ENCODE assay signal across 13 cellular contexts in genomic region chr3:59235221-59236012, GRCh38.
DNase-seq lines count a peak whose midpoint lies in the region; ATAC-seq, FAIRE-seq and TF ChIP-seq lines count a peak whose summit lies in the region.
"Had no signal": no experiment of that assay in that cellular context is flagged by ENCODE, and none has a peak within 500 bp of the region (broad histone marks: within the 10 kb centered on the region; RNA-seq: fewer than 3 reads in every experiment).

No MANE protein-coding gene starts in this region.

- H3K9me3 ChIP-seq in SU-DHL-6 (ENCODE audit: insufficient read depth, low read length) (peaks cover 9% of the 10 kb centered on the region; the same call in 1 of the 2 replicates), Peyer's patch (peaks cover 0 to 1% (median 0%) of the 10 kb centered on the region in 4 donors), body of pancreas (peaks cover 0 to 9% (median 0%) of the 10 kb centered on the region in 3 donors)

- no peak overlapping the region for H3K9ac ChIP-seq in SU-DHL-6 (ENCODE audit: low read length)

- no peak overlapping the region for H3K27ac ChIP-seq in SU-DHL-6 (ENCODE audit: low read depth, low read length)
- H3K27ac ChIP-seq in Peyer's patch = no peak overlapping the region
- no peak overlapping the region for H3K27ac ChIP-seq in body of pancreas
- H3K27ac ChIP-seq: esophagus muscularis mucosa had no signal

- H3K9me3 Mint-ChIP-seq in activated T-cell treated with anti-CD3 and anti-CD28 coated beads, Interleukin-2, amount 50 U/mL, for 24 hours = peaks cover 21% of the 10 kb centered on the region

- TF ChIP-seq POLR2A in Peyer's patch (IDR thresholded peaks at IDR 0.05) = no peak
- no peak for TF ChIP-seq POLR2A in body of pancreas (IDR thresholded peaks at IDR 0.05)

- WGBS in body of pancreas, 2 donors = 41 to 44% methylated on average over 5 of the region's 5 CpGs

- H2AFZ ChIP-seq in SU-DHL-6 (ENCODE audit: low read depth, low read length, severe bottlenecking) = peak overlapping the region; percentile 44

- no peak overlapping the region for H3K4me2 ChIP-seq in SU-DHL-6 (ENCODE audit: low read depth, low read length, poor library complexity, severe bottlenecking)

- H3K36me3 Mint-ChIP-seq in activated T-cell treated with anti-CD3 and anti-CD28 coated beads, Interleukin-2, amount 50 U/mL, for 24 hours (ENCODE audit: low read depth) = peaks cover 2% of the 10 kb centered on the region

- peaks cover 14% of the 10 kb centered on the region for H3K27me3 Mint-ChIP-seq in activated T-cell treated with anti-CD3 and anti-CD28 coated beads, Interleukin-2, amount 50 U/mL, for 24 hours

- no peaks in the 10 kb centered on the region for H3K4me1 ChIP-seq in Peyer's patch
- H3K4me1 ChIP-seq in body of pancreas = no peaks in the 10 kb centered on the region

- no peaks in the 10 kb centered on the region for H3K27me3 ChIP-seq in SU-DHL-6 (ENCODE audit: low read length)
- H3K27me3 ChIP-seq in Peyer's patch = no peaks in the 10 kb centered on the region
- no peaks in the 10 kb centered on the region for H3K27me3 ChIP-seq in body of pancreas
- H3K27me3 ChIP-seq: esophagus muscularis mucosa had no signal

- peak; percentile 35 for DNase-seq in activated T-cell treated with anti-CD3 and anti-CD28 coated beads, Interleukin-2, amount 50 U/mL, for 24 hours
- DNase-seq in activated T-cell treated with anti-CD3 and anti-CD28 coated beads, Interleukin-2, amount 50 U/mL, for 1 hour = no peak
- DNase-seq in stimulated activated CD4-positive, alpha-beta T cell treated with anti-CD3 and anti-CD28 coated beads, TNF-alpha, amount 100 ng/mL, for 24 hours (ENCODE audit: low read depth in 3 of 3) = peak in 2 of 3 experiments; percentile 0 to 2
- DNase-seq in Peyer's patch (no peak), body of pancreas (no peak), frontal cortex (ENCODE audit: low spot score in 2 of 2) (no peak)
- DNase-seq: HCEC 1CT, islet precursor cell, NCI-H774 had no signal

- intact Hi-C loops in body of pancreas (cut with DNase I) = no loop called here

- H3K9me2 ChIP-seq in SU-DHL-6 (replicated peaks; ENCODE audit: insufficient read depth, low read length) = no peaks in the 10 kb centered on the region

- TF ChIP-seq CTCF in SU-DHL-6 (IDR thresholded peaks at IDR 0.05; ENCODE audit: insufficient read depth, low read length, poor library complexity, severe bottlenecking) = no peak
- TF ChIP-seq CTCF in Peyer's patch (IDR thresholded peaks at IDR 0.05) = no peak
- no peak for TF ChIP-seq CTCF in body of pancreas (IDR thresholded peaks at IDR 0.05)

- FAIRE-seq in frontal cortex (lab: Jason Lieb, UNC) = no peak
- FAIRE-seq: K562 had no signal

- peaks cover 15% of the 10 kb centered on the region for H3K4me1 Mint-ChIP-seq in activated T-cell treated with anti-CD3 and anti-CD28 coated beads, Interleukin-2, amount 50 U/mL, for 24 hours (ENCODE audit: low read depth)

- no peaks in the 10 kb centered on the region for H4K20me1 ChIP-seq in SU-DHL-6 (ENCODE audit: low read depth, low read length)

- H3K27ac Mint-ChIP-seq in activated T-cell treated with anti-CD3 and anti-CD28 coated beads, Interleukin-2, amount 50 U/mL, for 24 hours = peak overlapping the region; percentile 59

- H3F3A ChIP-seq in SU-DHL-6 (ENCODE audit: insufficient read depth) = no peaks in the 10 kb centered on the region

- H3K4me3 Mint-ChIP-seq in activated T-cell treated with anti-CD3 and anti-CD28 coated beads, Interleukin-2, amount 50 U/mL, for 24 hours = peak overlapping the region; percentile 18

- ATAC-seq in GM21723 (IDR thresholded peaks at IDR 0.05; ENCODE audit: unreplicated experiment) = peak; percentile 73
- ATAC-seq in body of pancreas = no peak
- ATAC-seq: K562 had no signal

- H3K79me2 ChIP-seq in SU-DHL-6 (ENCODE audit: insufficient read depth, low read length) = no peaks in the 10 kb centered on the region

- H3K36me3 ChIP-seq in SU-DHL-6 (ENCODE audit: low read length) = no peaks in the 10 kb centered on the region
- H3K36me3 ChIP-seq in Peyer's patch = no peaks in the 10 kb centered on the region
- H3K36me3 ChIP-seq in body of pancreas (replicated peaks in 1 of 2; ENCODE audit: insufficient read depth in 1 of 2, low read depth in 2 of 2) = no peaks in the 10 kb centered on the region
- H3K36me3 ChIP-seq: esophagus muscularis mucosa had no signal

- H3K4me3 ChIP-seq in SU-DHL-6 (ENCODE audit: insufficient read depth, low read length, poor library complexity, severe bottlenecking) = no peak overlapping the region
- no peak overlapping the region for H3K4me3 ChIP-seq in Peyer's patch
- H3K4me3 ChIP-seq in body of pancreas = no peak overlapping the region
- H3K4me3 ChIP-seq: esophagus muscularis mucosa, K562 had no signal

Comparison
In these comparisons a context has a peak if more than half of its experiments do, and no peak if none do; other contexts are left out.
1. DNase-seq: peak in activated T-cell treated with anti-CD3 and anti-CD28 coated beads, Interleukin-2, amount 50 U/mL, for 24 hours (single experiment) and stimulated activated CD4-positive, alpha-beta T cell treated with anti-CD3 and anti-CD28 coated beads, TNF-alpha, amount 100 ng/mL, for 24 hours (2 of 3); none in activated T-cell treated with anti-CD3 and anti-CD28 coated beads, Interleukin-2, amount 50 U/mL, for 1 hour (single experiment), Peyer's patch (0 of 3), body of pancreas (0 of 4) and frontal cortex (0 of 2).